ENCODE assay signal across 8 cellular contexts in the genomic region with DNA sequence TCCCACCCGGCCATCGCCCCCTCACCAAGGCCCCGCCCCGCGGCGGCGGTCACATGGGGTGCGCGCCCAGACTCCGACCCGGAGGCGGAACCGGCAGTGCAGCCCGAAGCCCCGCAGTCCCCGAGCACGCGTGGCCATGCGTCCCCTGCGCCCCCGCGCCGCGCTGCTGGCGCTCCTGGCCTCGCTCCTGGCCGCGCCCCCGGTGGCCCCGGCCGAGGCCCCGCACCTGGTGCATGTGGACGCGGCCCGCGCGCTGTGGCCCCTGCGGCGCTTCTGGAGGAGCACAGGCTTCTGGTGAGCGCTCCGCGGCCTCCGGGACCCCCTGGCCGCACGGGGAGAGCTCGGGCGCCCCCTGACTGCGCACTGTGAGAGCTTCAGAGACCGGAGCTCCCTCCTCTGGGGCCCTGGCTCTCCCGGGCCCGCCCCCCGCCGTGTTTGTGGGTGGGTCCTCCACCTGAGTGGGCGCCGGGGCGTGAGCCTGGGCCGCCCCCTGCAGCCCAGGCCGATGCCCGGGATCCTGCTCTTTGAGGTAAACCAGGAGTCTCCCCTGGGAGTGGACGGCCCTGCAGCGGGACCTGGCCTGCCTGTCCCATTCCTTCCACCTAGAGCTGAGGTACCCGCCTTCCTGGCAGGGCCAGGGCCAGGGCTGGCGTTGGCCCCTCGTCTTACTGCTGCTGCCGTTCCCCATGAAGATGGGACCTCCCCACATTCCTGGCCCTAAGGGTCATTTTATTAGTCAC. TPM values are rescaled to one million over a fixed set of nuclear protein-coding genes. Genes with fewer than 3 reads are reported as not detected.
DNase-seq lines count a peak whose midpoint lies in the region; ATAC-seq, FAIRE-seq and TF ChIP-seq lines count a peak whose summit lies in the region.

Gene IDUA, plus strand, starts transcription at position 96 of the 740 bp plus-strand sequence. Its CDS starts 41 bp downstream, at position 137.

- H4K8ac ChIP-seq in neuronal stem cell (ENCODE audit: low read depth, low read length), result no peak within 1 kb of the TSS

- peak within 1 kb of the TSS; percentile 58 for H2BK12ac ChIP-seq in neuronal stem cell (ENCODE audit: low read length)

- H3K9me3 Mint-ChIP-seq in CD8-positive, alpha-beta T cell, result no peaks in the 10 kb centered on the region

- H2AFZ ChIP-seq in neuronal stem cell (ENCODE audit: low read length), result peak within 1 kb of the TSS; percentile 93

- no peak within 1 kb of the TSS for H4K91ac ChIP-seq in neuronal stem cell (ENCODE audit: low read depth, low read length, poor library complexity)

- peak within 1 kb of the TSS; percentile 96 for H3K18ac ChIP-seq in neuronal stem cell (ENCODE audit: low read length)

- POLR2A ChIA-PET in CD8-positive, alpha-beta T cell (lab: Charles Lee), result interaction anchor here (0.6 to 1.8 kb wide), 10 partner anchors 13 to 323 kb away, joined by 3 to 11 read pairs (median 3); partner anchors contain the start of genes GAK and TMEM175

- H3K27ac Mint-ChIP-seq in CD8-positive, alpha-beta T cell, result peak within 1 kb of the TSS; percentile 91

- peaks cover 8% of the 10 kb centered on the region for H3K79me1 ChIP-seq in neuronal stem cell (ENCODE audit: low read depth, low read length)

- H2BK15ac ChIP-seq in neuronal stem cell (ENCODE audit: low read length), result peak within 1 kb of the TSS; percentile 92

- no peaks in the 10 kb centered on the region for H3K36me3 ChIP-seq in CD8-positive, alpha-beta T cell (ENCODE audit: insufficient read depth, low read length)
- H3K36me3 ChIP-seq in SJSA1 (no peaks in the 10 kb centered on the region), neuronal stem cell (replicated peaks in 1 of 2; ENCODE audit: control insufficient read depth in 2 of 2, insufficient read depth in 2 of 2, low read length in 2 of 2) (peaks cover 0 to 1% of the 10 kb centered on the region in 2 donors)

- H2AK5ac ChIP-seq in neuronal stem cell (ENCODE audit: low read depth, low read length), result peak within 1 kb of the TSS; percentile 96

- peak; percentile 61 for TF ChIP-seq CTCF in CD8-positive, alpha-beta T cell (IDR thresholded peaks at IDR 0.05)
- no peak for TF ChIP-seq CTCF in HL-60 (IDR thresholded peaks at IDR 0.05; ENCODE audit: insufficient read depth, low read length)

- intact Hi-C loops in CD8-positive, alpha-beta T cell (cut with DNase I, micrococcal nuclease), result loop anchor here (1.0 to 5.0 kb wide), 13 partner anchors 14 to 742 kb away; partner anchors contain the start of genes DGKQ (in 2 of the 2), GAK (in 2 of the 2), TMEM175 (in 2 of the 2) and ATP5ME (in 1 of the 2)

- H3K27ac ChIP-seq in CD8-positive, alpha-beta T cell (ENCODE audit: low read depth, low read length), result peak within 1 kb of the TSS; percentile 62
- peak within 1 kb of the TSS; percentile 39 for H3K27ac ChIP-seq in HL-60 (replicated peaks)
- no peak within 1 kb of the TSS for H3K27ac ChIP-seq in SJSA1
- no peak within 1 kb of the TSS for H3K27ac ChIP-seq in neuronal stem cell (replicated peaks; ENCODE audit: low read length)
- H3K27ac ChIP-seq in substantia nigra (ENCODE audit: low read depth, low read length, poor library complexity, severe bottlenecking), result peak within 1 kb of the TSS; percentile 55

- peak; percentile 85 for ATAC-seq in CD8-positive, alpha-beta T cell
- peak; percentile 66 for ATAC-seq in GM19397 (IDR thresholded peaks at IDR 0.05; ENCODE audit: unreplicated experiment)

- peak within 1 kb of the TSS; percentile 89 for H3K4me3 Mint-ChIP-seq in CD8-positive, alpha-beta T cell

- CTCF ChIA-PET in CD8-positive, alpha-beta T cell (lab: Charles Lee), result interaction anchor here (0.6 to 3.2 kb wide), 13 partner anchors 10 to 248 kb away, joined by 3 to 44 read pairs (median 3); partner anchors contain the start of genes GAK and TMEM175

- FAIRE-seq in frontal cortex (lab: Jason Lieb, UNC), result no peak

- peaks cover 3% of the 10 kb centered on the region for H3K36me3 Mint-ChIP-seq in CD8-positive, alpha-beta T cell

- H3K9ac ChIP-seq in neuronal stem cell (ENCODE audit: low read depth, low read length, poor library complexity), result peak within 1 kb of the TSS; percentile 93

- peak within 1 kb of the TSS; percentile 66 for H3K4ac ChIP-seq in neuronal stem cell (ENCODE audit: low read length)

- H3K4me1 ChIP-seq in CD8-positive, alpha-beta T cell (ENCODE audit: insufficient read depth, low read length), result peaks cover 35% of the 10 kb centered on the region
- H3K4me1 ChIP-seq in SJSA1 (replicated peaks) (no peaks in the 10 kb centered on the region), neuronal stem cell (ENCODE audit: control insufficient read depth in 2 of 2, insufficient read depth in 1 of 2, low read depth in 1 of 2, low read length in 2 of 2) (peaks cover 3 to 7% of the 10 kb centered on the region in 2 donors)

- H3K27me3 Mint-ChIP-seq in CD8-positive, alpha-beta T cell (ENCODE audit: low read depth), result no peaks in the 10 kb centered on the region

- peaks cover 31% of the 10 kb centered on the region for H3K4me1 Mint-ChIP-seq in CD8-positive, alpha-beta T cell (ENCODE audit: low read depth)

- no peaks in the 10 kb centered on the region for H3K9me3 ChIP-seq in CD8-positive, alpha-beta T cell (ENCODE audit: low read length)
- H3K9me3 ChIP-seq in SJSA1 (replicated peaks) (no peaks in the 10 kb centered on the region), neuronal stem cell (replicated peaks in 1 of 2; ENCODE audit: control insufficient read depth in 2 of 2, insufficient read depth in 1 of 2, low read depth in 1 of 2, low read length in 2 of 2) (no peaks in the 10 kb centered on the region)

- H3K23ac ChIP-seq in neuronal stem cell (ENCODE audit: low read depth, low read length, poor library complexity), result peak within 1 kb of the TSS; percentile 91

- DNase-seq in CD8-positive, alpha-beta T cell, result peak; percentile 76 to 94 (median 87)
- peak; percentile 65 to 71 for DNase-seq in HL-60 (ENCODE audit: low read depth in 1 of 2, low spot score in 1 of 2)
- peak in 1 of 2 experiments; percentile 31 for DNase-seq in SJSA1 (ENCODE audit: low read depth in 1 of 2, low spot score in 2 of 2)
- peak; percentile 85 for DNase-seq in activated gamma-delta T cell (lab: John Stamatoyannopoulos, UW)
- DNase-seq in frontal cortex (ENCODE audit: low spot score in 2 of 2), result peak; percentile 92 to 94
- DNase-seq in neuronal stem cell (ENCODE audit: low spot score), result peak; percentile 54
- DNase-seq in substantia nigra (lab: John Stamatoyannopoulos, UW), result peak in 47 of 49 donors; percentile 25 to 95 (median 73)

- WGBS in neuronal stem cell (ENCODE audit: extremely low coverage in 2 of 2, insufficient read length in 2 of 2, insufficient replicate concordance in 1 of 2), 2 donors, result no CpG with 5 or more reads among the region's 65 CpGs

- H3K27me3 ChIP-seq in CD8-positive, alpha-beta T cell (ENCODE audit: insufficient read depth, low read length), result no peaks in the 10 kb centered on the region
- H3K27me3 ChIP-seq in HL-60 (ENCODE audit: insufficient read depth, poor library complexity, severe bottlenecking) (no peaks in the 10 kb centered on the region), SJSA1 (replicated peaks) (no peaks in the 10 kb centered on the region), neuronal stem cell (ENCODE audit: control insufficient read depth in 3 of 3, insufficient read depth in 3 of 3, low read depth in 1 of 3, low read length in 3 of 3) (peaks cover 0 to 54% (median 4%) of the 10 kb centered on the region in 3 experiments)

- H3K4me3 ChIP-seq in CD8-positive, alpha-beta T cell (ENCODE audit: low read depth, low read length), result peak within 1 kb of the TSS; percentile 89
- H3K4me3 ChIP-seq in HL-60 (replicated peaks; ENCODE audit: insufficient read depth, low read length), result peak within 1 kb of the TSS; percentile 48
- H3K4me3 ChIP-seq in SJSA1, result peak within 1 kb of the TSS; percentile 52
- H3K4me3 ChIP-seq in neuronal stem cell (ENCODE audit: low read length in 2 of 2), result peak within 1 kb of the TSS; percentile 54 to 86

- peak within 1 kb of the TSS; percentile 96 for H3K14ac ChIP-seq in neuronal stem cell (ENCODE audit: low read length)

- peak within 1 kb of the TSS; percentile 63 for H2BK5ac ChIP-seq in neuronal stem cell (ENCODE audit: low read length)

- H2BK120ac ChIP-seq in neuronal stem cell (ENCODE audit: low read depth, low read length), result peak within 1 kb of the TSS; percentile 72

- peak within 1 kb of the TSS; percentile 68 for H3K4me2 ChIP-seq in neuronal stem cell (ENCODE audit: insufficient read depth, low read length, poor library complexity, severe bottlenecking)

RNA-seq across cellular contexts. Expression of gene IDUA, which starts in this region (rescaled TPM):
- total RNA-seq in CD8-positive, alpha-beta T cell, result 10 to 100 TPM; 54.3 to 62.0 TPM
- total RNA-seq in SJSA1 (2014; rRNA removed; shearing (Covaris generic)), result 1.4 and 2.4 TPM in 2 replicates
- total RNA-seq in frontal cortex, result 6.1 TPM
- 6.9 TPM for polyA plus RNA-seq in neuronal stem cell (2013, experiment 1 of 2)
- 5.7 TPM for polyA plus RNA-seq in neuronal stem cell (2013, experiment 2 of 2)

Comparison
In these comparisons a context has a peak if more than half of its experiments do, and no peak if none do; other contexts are left out.
1. H3K27ac ChIP-seq: peak in CD8-positive, alpha-beta T cell (single experiment), HL-60 (single experiment) and substantia nigra (single experiment); none in SJSA1 (single experiment) and neuronal stem cell (single experiment).
2. Peak in every context shown above with its lines, with median percentiles within 50 percentile points of each other: H3K4me3 ChIP-seq.